Comparison of ENCODE assay signal across 11 cellular contexts in genomic region chr16:2511128-2511785, GRCh38. TPM values are rescaled to one million over a fixed set of nuclear protein-coding genes. Genes with fewer than 3 reads are reported as not detected.
DNase-seq lines count a peak whose midpoint lies in the region; FAIRE-seq and TF ChIP-seq lines count a peak whose summit lies in the region.
"Had no signal": no experiment of that assay in that cellular context is flagged by ENCODE, and none has a peak within 500 bp of the region (broad histone marks: within the 10 kb centered on the region; RNA-seq: fewer than 3 reads in every experiment).

No MANE protein-coding gene starts in this region.

- H3K4me1 ChIP-seq in stomach, result peaks cover 31 to 49% (median 46%) of the 10 kb centered on the region in 4 donors

- H3K27me3 ChIP-seq in stomach, result no peaks in the 10 kb centered on the region

- H3K4me3 ChIP-seq in stomach, result no peak overlapping the region
- H3K4me3 ChIP-seq: skin epidermis had no signal

- TF ChIP-seq POLR2A in stomach (IDR thresholded peaks at IDR 0.05) (no peak), H54 (IDR thresholded peaks at IDR 0.05; ENCODE audit: low read depth, low read length) (no peak)

- DNase-seq in HCEC 1CT (peak; percentile 61), caudate nucleus (lab: John Stamatoyannopoulos, UW) (peak in 36 of 61 donors; percentile 12 to 86 (median 42)), left kidney (ENCODE audit: low read depth, low spot score) (peak; percentile 61), stomach (peak; percentile 58), H54 (ENCODE audit: insufficient read length, low spot score) (no peak), NCI-H1436 (lab: John Stamatoyannopoulos, UW) (no peak), ecto neural progenitor cell (ENCODE audit: low spot score) (no peak), NCI-H2196 (lab: John Stamatoyannopoulos, UW; ENCODE audit: unreplicated experiment) (no peak)

- 34 to 50% (median 42%) methylated on average over 24 of the region's 24 CpGs for WGBS in stomach, 5 donors

- H3K36me3 ChIP-seq in stomach, result peaks cover 0 to under 1% (median 0%) of the 10 kb centered on the region in 4 donors

- no peaks in the 10 kb centered on the region for H3K9me3 ChIP-seq in stomach

- no peak for TF ChIP-seq EP300 in stomach (IDR thresholded peaks at IDR 0.05)

- FAIRE-seq in H54 (lab: Jason Lieb, UNC), result no peak

- intact Hi-C loops in stomach (cut with DNase I; ENCODE audit: low total_unique reads), result no loop called here

- no peak overlapping the region for H3K27ac ChIP-seq in caudate nucleus (ENCODE audit: low read depth, low read length)
- H3K27ac ChIP-seq in stomach, result peak overlapping the region in 1 of 5 donors; percentile 99

- no peak for TF ChIP-seq CTCF in stomach (IDR thresholded peaks at IDR 0.05)

RNA-seq across cellular contexts. Expression of gene ATP6V0C, which starts 2.5 kb away (rescaled TPM):
- total RNA-seq in stomach, result 100 to 1,000 TPM in 2 of 5 donors, 10 to 100 TPM in 2, 1 to 10 TPM in 1; 8.1 to 169 (median 68.3) TPM
- polyA plus RNA-seq in stomach, result 100 to 1,000 TPM in 1 of 3 donors, 10 to 100 TPM in 2; 49.8 to 113 (median 82.3) TPM

RNA-seq across cellular contexts. Expression of gene AMDHD2, which starts 8.9 kb away (rescaled TPM):
- 10 to 100 TPM; 13.4 to 76.8 (median 28.7) TPM for total RNA-seq in stomach
- polyA plus RNA-seq in stomach, result 10 to 100 TPM; 17.2 to 24.7 (median 21.1) TPM

RNA-seq across cellular contexts. Expression of gene CEMP1, which starts 20.0 kb away (rescaled TPM):
- under 1 TPM in 1 of 5 donors, not detected in 4; 0.58 TPM for total RNA-seq in stomach
- polyA plus RNA-seq in stomach, result under 1 TPM in 2 of 3 donors, not detected in 1; 0.43 to 0.61 TPM
- total RNA-seq: esophagus mucosa, urinary bladder had no signal

RNA-seq across cellular contexts. Expression of gene PDPK1, which starts 26.6 kb away (rescaled TPM):
- total RNA-seq in stomach, result 10 to 100 TPM; 18.7 to 86.9 (median 33.4) TPM
- polyA plus RNA-seq in stomach, result 10 to 100 TPM in 1 of 3 donors, 1 to 10 TPM in 2; 7.0 to 18.3 (median 9.2) TPM

RNA-seq across cellular contexts. Expression of gene TBC1D24, which starts 36.3 kb away (rescaled TPM):
- total RNA-seq in stomach, result 10 to 100 TPM in 4 of 5 donors, 1 to 10 TPM in 1; 5.0 to 35.6 (median 18.7) TPM
- polyA plus RNA-seq in stomach, result 1 to 10 TPM; 3.2 to 4.2 (median 3.4) TPM

Comparison
In these comparisons a context has a peak if more than half of its experiments do, and no peak if none do; other contexts are left out.
1. DNase-seq: peak in HCEC 1CT (single experiment), caudate nucleus (36 of 61), left kidney (single experiment) and stomach (single experiment); none in H54 (single experiment), NCI-H1436 (single experiment), ecto neural progenitor cell (single experiment) and NCI-H2196 (single experiment).